In the genomic region with DNA sequence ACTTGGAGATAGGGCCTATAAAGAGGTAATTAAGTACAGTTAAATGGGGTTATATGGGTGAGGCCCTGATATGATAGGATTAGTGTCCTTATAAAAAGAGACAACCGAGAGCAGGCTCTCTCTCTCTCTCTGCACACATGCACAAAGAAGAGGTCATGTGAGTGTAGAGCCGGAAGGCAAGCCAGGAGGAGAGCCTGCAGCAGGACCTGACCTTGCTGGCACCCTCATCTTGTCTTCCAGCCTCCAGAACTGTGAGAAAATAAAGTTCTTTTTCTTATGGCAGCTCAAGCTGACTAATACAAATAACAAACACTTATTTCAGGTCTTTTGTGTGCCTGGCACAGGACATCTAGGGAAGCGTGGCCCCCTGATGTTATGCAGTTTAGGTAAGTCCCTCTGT, we compare ENCODE assay signal across 28 cellular contexts.
"Had no signal": no experiment of that assay in that cellular context is flagged by ENCODE, and none has a peak within 500 bp of the region (broad histone marks: within the 10 kb centered on the region; RNA-seq: fewer than 3 reads in every experiment).

No MANE protein-coding gene starts in this region.

- H3K27ac ChIP-seq: cardiac muscle cell, dorsolateral prefrontal cortex, left lung, parathyroid adenoma, sigmoid colon had no signal

- H3K79me2 ChIP-seq: parathyroid adenoma had no signal

- H3K9me3 ChIP-seq: left lung, sigmoid colon, transverse colon, uterus had no signal

- H3K4me2 ChIP-seq: smooth muscle cell had no signal

- H3K27me3 Mint-ChIP-seq: activated naive CD8-positive, alpha-beta T cell treated with anti-CD3 and anti-CD28 coated beads, Interleukin-2, amount 10 ng/mL, durations not matched to agents 7 days and 5 days; effector memory CD8-positive, alpha-beta T cell; stimulated activated naive B cell treated with anti-CD40 and anti-IgM and Interleukin-4, amounts not matched to agents 10 μg/mL and 1 μg/mL and 100 μg/mL, for 72 hours had no signal

- H3K27me3 ChIP-seq: cardiac muscle cell, dorsolateral prefrontal cortex, left lung, sigmoid colon, transverse colon, uterus had no signal

- H3K36me3 Mint-ChIP-seq: stimulated activated naive B cell treated with anti-CD40 and anti-IgM and Interleukin-4, amounts not matched to agents 10 μg/mL and 1 μg/mL and 100 μg/mL, for 72 hours had no signal

- ATAC-seq: activated T-cell treated with anti-CD3 and anti-CD28 coated beads, Interleukin-2, amount 50 U/mL, for 4 hours; effector memory CD8-positive, alpha-beta T cell; esophagus mucosa; left lung; stimulated activated naive B cell treated with anti-CD40 and anti-IgM and Interleukin-4, amounts not matched to agents 10 μg/mL and 1 μg/mL and 100 μg/mL, for 72 hours had no signal

- FAIRE-seq: colon, endothelial cell of umbilical vein, kidney had no signal

- H2AFZ ChIP-seq: parathyroid adenoma had no signal

- H3K27ac Mint-ChIP-seq: activated naive CD8-positive, alpha-beta T cell treated with anti-CD3 and anti-CD28 coated beads, Interleukin-2, amount 10 ng/mL, durations not matched to agents 7 days and 5 days; activated T-helper 2 cell treated with anti-CD3 and anti-CD28 coated beads, Interferon-gamma antibody, Interleukin-2, Interleukin-4, amounts not matched to agents 10 μg/mL and 5 μg/mL and 100 μg/mL, durations not matched to agents 14 hours and 24 hours and 36 hours; effector memory CD8-positive, alpha-beta T cell; stimulated activated naive B cell treated with anti-CD40 and anti-IgM and Interleukin-4, amounts not matched to agents 10 μg/mL and 1 μg/mL and 100 μg/mL, for 72 hours had no signal

- H3K9ac ChIP-seq: parathyroid adenoma had no signal

- DNase-seq: activated CD4-positive, alpha-beta T cell treated with anti-CD3 and anti-CD28 coated beads for 4 hours; activated CD4-positive, alpha-beta T cell treated with anti-CD3 and anti-CD28 coated beads, Interleukin-2, amount 50 U/mL, for 48 hours; activated CD8-positive, alpha-beta memory T cell treated with anti-CD3 and anti-CD28 coated beads, Interleukin-2, amount 50 U/mL, for 48 hours; activated naive CD4-positive, alpha-beta T cell; activated naive CD8-positive, alpha-beta T cell treated with anti-CD3 and anti-CD28 coated beads, Interleukin-2, amount 10 ng/mL, durations not matched to agents 7 days and 5 days; activated T-cell treated with anti-CD3 and anti-CD28 coated beads, Interleukin-2, amount 50 U/mL, for 4 hours; dorsolateral prefrontal cortex; effector memory CD8-positive, alpha-beta T cell; foreskin melanocyte; kidney; left lung; mammary epithelial cell; nucleus accumbens; sigmoid colon; stimulated activated CD4-positive, alpha-beta T cell treated with anti-CD3 and anti-CD28 coated beads, Interleukin-2, amount 100 ng/mL, for 48 hours; stimulated activated CD8-positive, alpha-beta memory T cell treated with anti-CD3 and anti-CD28 coated beads, Interleukin-4, amount 100 ng/mL, for 48 hours; stimulated activated naive B cell treated with anti-CD40 and anti-IgM and Interleukin-4, amounts not matched to agents 10 μg/mL and 1 μg/mL and 100 μg/mL, for 72 hours; T-helper 1 cell; transverse colon; uterus had no signal

- H3K4me3 ChIP-seq: cardiac muscle cell, dorsolateral prefrontal cortex, left lung, sigmoid colon, smooth muscle cell, transverse colon, uterus had no signal

- H3K36me3 ChIP-seq: cardiac muscle cell, left lung, sigmoid colon, transverse colon, uterus had no signal

- H3K9me3 Mint-ChIP-seq: activated T-cell treated with anti-CD3 and anti-CD28 coated beads, Interleukin-2, amount 50 U/mL, for 4 hours; activated T-helper 2 cell treated with anti-CD3 and anti-CD28 coated beads, Interferon-gamma antibody, Interleukin-2, Interleukin-4, amounts not matched to agents 10 μg/mL and 5 μg/mL and 100 μg/mL, durations not matched to agents 14 hours and 24 hours and 36 hours; effector memory CD8-positive, alpha-beta T cell; nephron; stimulated activated naive B cell treated with anti-CD40 and anti-IgM and Interleukin-4, amounts not matched to agents 10 μg/mL and 1 μg/mL and 100 μg/mL, for 72 hours had no signal

- H3K4me3 Mint-ChIP-seq: activated naive CD8-positive, alpha-beta T cell treated with anti-CD3 and anti-CD28 coated beads, Interleukin-2, amount 10 ng/mL, durations not matched to agents 7 days and 5 days; activated T-cell treated with anti-CD3 and anti-CD28 coated beads, Interleukin-2, amount 50 U/mL, for 4 hours; effector memory CD8-positive, alpha-beta T cell; nephron; stimulated activated naive B cell treated with anti-CD40 and anti-IgM and Interleukin-4, amounts not matched to agents 10 μg/mL and 1 μg/mL and 100 μg/mL, for 72 hours had no signal
